8 cellular contexts compared by ENCODE assay signal in the genomic region with DNA sequence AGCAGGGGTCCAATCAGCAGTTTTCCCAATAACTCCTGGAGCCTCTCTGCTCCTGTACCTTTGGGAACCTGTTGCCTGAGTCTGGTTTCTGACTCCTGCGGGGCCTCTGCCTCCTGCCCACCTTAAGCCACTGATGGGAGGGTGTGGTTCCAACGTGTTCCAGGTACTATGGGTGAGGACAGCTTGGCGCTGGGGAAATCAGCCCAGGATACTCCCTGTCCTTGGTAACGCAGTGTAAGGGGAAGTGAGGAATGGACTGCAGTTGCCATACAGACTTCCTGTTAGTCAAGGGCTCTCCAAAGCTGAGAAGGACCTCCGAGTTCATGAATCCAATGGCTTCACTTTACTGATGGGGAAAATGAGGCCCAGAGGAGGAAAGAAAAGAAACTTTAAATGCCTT. TPM values are rescaled to one million over a fixed set of nuclear protein-coding genes. Genes with fewer than 3 reads are reported as not detected.
A peak's percentile ranks its signal among the peaks of the same experiment; 100 is the strongest.
DNase-seq lines count a peak whose midpoint lies in the region; ATAC-seq and TF ChIP-seq lines count a peak whose summit lies in the region.

No MANE protein-coding gene starts in this region.

- H3K4me1 ChIP-seq in CD8-positive, alpha-beta T cell (ENCODE audit: insufficient read depth, low read length) = peaks cover 32% of the 10 kb centered on the region
- H3K4me1 ChIP-seq in neural progenitor cell = peaks cover 31% of the 10 kb centered on the region

- peaks cover 27% of the 10 kb centered on the region for H3K36me3 Mint-ChIP-seq in CD8-positive, alpha-beta T cell
- peaks cover 3% of the 10 kb centered on the region for H3K36me3 Mint-ChIP-seq in neural progenitor cell

- no peaks in the 10 kb centered on the region for H3K27me3 ChIP-seq in CD8-positive, alpha-beta T cell (ENCODE audit: insufficient read depth, low read length)
- H3K27me3 ChIP-seq in neural progenitor cell = no peaks in the 10 kb centered on the region

- peak overlapping the region; percentile 86 for H3K27ac Mint-ChIP-seq in CD8-positive, alpha-beta T cell
- no peak overlapping the region for H3K27ac Mint-ChIP-seq in neural progenitor cell

- peak overlapping the region; percentile 33 for H3K4me3 ChIP-seq in CD8-positive, alpha-beta T cell (ENCODE audit: low read depth, low read length)
- no peak overlapping the region for H3K4me3 ChIP-seq in neural progenitor cell

- no peaks in the 10 kb centered on the region for H3K9me3 Mint-ChIP-seq in CD8-positive, alpha-beta T cell
- no peaks in the 10 kb centered on the region for H3K9me3 Mint-ChIP-seq in neural progenitor cell

- H3K4me3 Mint-ChIP-seq in CD8-positive, alpha-beta T cell = no peak overlapping the region
- peak overlapping the region; percentile 82 for H3K4me3 Mint-ChIP-seq in neural progenitor cell

- DNase-seq in CD8-positive, alpha-beta T cell = no peak
- DNase-seq in NCI-H2029 (lab: John Stamatoyannopoulos, UW) (peak; percentile 42), neural progenitor cell (ENCODE audit: low spot score) (no peak), ecto neural progenitor cell (ENCODE audit: low spot score) (no peak), erythroblast (lab: John Stamatoyannopoulos, UW) (no peak)

- no peaks in the 10 kb centered on the region for H3K9me3 ChIP-seq in CD8-positive, alpha-beta T cell (ENCODE audit: low read length)
- H3K9me3 ChIP-seq in neural progenitor cell (ENCODE audit: low read depth) = no peaks in the 10 kb centered on the region

- no peak for TF ChIP-seq POLR2A in erythroblast (IDR thresholded peaks at IDR 0.05; ENCODE audit: low read length)

- H3K9ac ChIP-seq in neural progenitor cell = peak overlapping the region; percentile 25

- H3K79me2 ChIP-seq in neural progenitor cell (ENCODE audit: low read depth) = peaks cover 35% of the 10 kb centered on the region

- peaks cover 35% of the 10 kb centered on the region for H4K20me1 ChIP-seq in neural progenitor cell (ENCODE audit: low read depth)

- peaks cover 13% of the 10 kb centered on the region for H3F3A ChIP-seq in neural progenitor cell (ENCODE audit: low read depth)

- ATAC-seq in CD8-positive, alpha-beta T cell = no peak
- ATAC-seq in HG02588 (IDR thresholded peaks at IDR 0.05; ENCODE audit: unreplicated experiment) = no peak
- no peak for ATAC-seq in HG02973 (IDR thresholded peaks at IDR 0.05; ENCODE audit: unreplicated experiment)

- intact Hi-C loops in CD8-positive, alpha-beta T cell (cut with DNase I, micrococcal nuclease) = loop anchor here (1.0 to 10.0 kb wide), 18 partner anchors 29 to 1235 kb away; a partner anchor contains a TSS

- no peak for TF ChIP-seq CTCF in CD8-positive, alpha-beta T cell (IDR thresholded peaks at IDR 0.05)
- no peak for TF ChIP-seq CTCF in neural progenitor cell (IDR thresholded peaks at IDR 0.05)

- peaks cover 5% of the 10 kb centered on the region for H3K36me3 ChIP-seq in CD8-positive, alpha-beta T cell (ENCODE audit: insufficient read depth, low read length)
- H3K36me3 ChIP-seq in neural progenitor cell = no peaks in the 10 kb centered on the region

- POLR2A ChIA-PET in CD8-positive, alpha-beta T cell (lab: Charles Lee) = interaction anchor here (0.9 to 3.5 kb wide), 11 partner anchors 10 to 480 kb away, joined by 3 to 13 read pairs (median 4); a partner anchor contains a TSS

- H3K27ac ChIP-seq in CD8-positive, alpha-beta T cell (ENCODE audit: low read depth, low read length) = peak overlapping the region; percentile 51
- peak overlapping the region; percentile 93 for H3K27ac ChIP-seq in cingulate gyrus (ENCODE audit: low read depth, low read length)
- H3K27ac ChIP-seq in neural progenitor cell = no peak overlapping the region

- H3K4me2 ChIP-seq in neural progenitor cell = no peak overlapping the region

- H3K4me1 Mint-ChIP-seq in CD8-positive, alpha-beta T cell (ENCODE audit: low read depth) = peaks cover 46% of the 10 kb centered on the region
- H3K4me1 Mint-ChIP-seq in neural progenitor cell = peaks cover 36% of the 10 kb centered on the region

- no peak overlapping the region for H2AFZ ChIP-seq in neural progenitor cell (replicated peaks)

- no peaks in the 10 kb centered on the region for H3K27me3 Mint-ChIP-seq in CD8-positive, alpha-beta T cell (ENCODE audit: low read depth)
- H3K27me3 Mint-ChIP-seq in neural progenitor cell (ENCODE audit: insufficient read depth, low read depth) = peaks cover 9% of the 10 kb centered on the region

- CTCF ChIA-PET in CD8-positive, alpha-beta T cell (lab: Charles Lee) = interaction anchor here (0.6 to 13.0 kb wide), 56 partner anchors 8 to 344 kb away, joined by 3 to 337 read pairs (median 6); a partner anchor contains a TSS

RNA-seq across cellular contexts. Expression of a gene that starts 1.2 kb away (rescaled TPM):
- total RNA-seq in CD8-positive, alpha-beta T cell = 10 to 100 TPM; 16.9 to 19.1 TPM
- total RNA-seq in neural progenitor cell (ENCODE audit: low replicate concordance) = 23.0 and 25.4 TPM in 2 replicates

RNA-seq across cellular contexts. Expression of a gene that starts 24.5 kb away (rescaled TPM):
- 1 to 10 TPM; 4.0 to 4.1 TPM for total RNA-seq in CD8-positive, alpha-beta T cell
- 27.2 and 80.0 TPM in 2 replicates for total RNA-seq in neural progenitor cell (ENCODE audit: low replicate concordance)
